2 cellular contexts compared by ENCODE assay signal in the genomic region with DNA sequence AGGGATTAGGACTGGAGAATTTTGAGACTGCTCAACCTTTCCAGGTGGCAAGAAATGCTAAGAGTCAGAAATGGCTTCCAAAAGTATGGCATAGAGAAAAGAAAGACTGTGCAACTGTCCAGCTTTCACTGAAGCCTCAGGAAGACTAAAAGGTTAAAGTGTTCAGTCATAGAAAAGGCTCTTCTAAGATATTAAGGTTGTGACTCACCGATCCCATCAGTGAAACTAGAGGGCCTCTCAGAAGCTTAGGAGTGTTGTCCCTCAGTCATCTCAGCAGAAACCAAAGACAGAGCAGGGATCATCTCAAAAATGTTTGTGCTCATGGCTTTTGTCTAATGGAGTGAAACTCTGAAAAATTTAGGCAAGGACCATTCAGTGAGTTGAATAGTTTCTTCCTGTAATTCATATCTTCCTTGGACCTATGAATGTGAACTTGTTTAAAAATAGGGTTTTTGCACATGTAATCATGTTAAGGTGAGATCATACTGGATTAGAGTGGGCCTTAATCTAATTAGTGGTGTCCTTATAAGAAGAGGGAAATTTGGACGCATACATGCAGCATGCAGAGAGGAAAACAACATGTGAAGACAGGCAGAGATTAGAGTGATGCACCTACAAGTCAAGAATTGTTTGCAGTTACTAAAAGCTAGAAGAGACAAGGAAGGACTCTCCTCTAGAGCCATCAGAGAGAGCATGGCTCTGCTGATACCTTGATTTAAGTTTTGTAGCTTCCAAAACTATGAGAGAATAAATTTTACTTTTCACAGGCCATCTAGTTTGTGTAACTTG.
TF ChIP-seq lines count a peak whose summit lies in the region.

No MANE protein-coding gene starts in this region.

TF ChIP-seq in A549, 52 proteins besides CTCF, POLR2A, EP300 and RAD21 (continued from another document):
- TF ChIP-seq, protein P1, sequence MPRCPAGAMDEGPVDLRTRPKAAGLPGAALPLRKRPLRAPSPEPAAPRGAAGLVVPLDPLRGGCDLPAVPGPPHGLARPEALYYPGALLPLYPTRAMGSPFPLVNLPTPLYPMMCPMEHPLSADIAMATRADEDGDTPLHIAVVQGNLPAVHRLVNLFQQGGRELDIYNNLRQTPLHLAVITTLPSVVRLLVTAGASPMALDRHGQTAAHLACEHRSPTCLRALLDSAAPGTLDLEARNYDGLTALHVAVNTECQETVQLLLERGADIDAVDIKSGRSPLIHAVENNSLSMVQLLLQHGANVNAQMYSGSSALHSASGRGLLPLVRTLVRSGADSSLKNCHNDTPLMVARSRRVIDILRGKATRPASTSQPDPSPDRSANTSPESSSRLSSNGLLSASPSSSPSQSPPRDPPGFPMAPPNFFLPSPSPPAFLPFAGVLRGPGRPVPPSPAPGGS (IDR thresholded peaks at IDR 0.05): no peak
- TF ChIP-seq RARB (CRISPR knock-in tag; IDR thresholded peaks at IDR 0.05): no peak
- TF ChIP-seq, protein P2, sequence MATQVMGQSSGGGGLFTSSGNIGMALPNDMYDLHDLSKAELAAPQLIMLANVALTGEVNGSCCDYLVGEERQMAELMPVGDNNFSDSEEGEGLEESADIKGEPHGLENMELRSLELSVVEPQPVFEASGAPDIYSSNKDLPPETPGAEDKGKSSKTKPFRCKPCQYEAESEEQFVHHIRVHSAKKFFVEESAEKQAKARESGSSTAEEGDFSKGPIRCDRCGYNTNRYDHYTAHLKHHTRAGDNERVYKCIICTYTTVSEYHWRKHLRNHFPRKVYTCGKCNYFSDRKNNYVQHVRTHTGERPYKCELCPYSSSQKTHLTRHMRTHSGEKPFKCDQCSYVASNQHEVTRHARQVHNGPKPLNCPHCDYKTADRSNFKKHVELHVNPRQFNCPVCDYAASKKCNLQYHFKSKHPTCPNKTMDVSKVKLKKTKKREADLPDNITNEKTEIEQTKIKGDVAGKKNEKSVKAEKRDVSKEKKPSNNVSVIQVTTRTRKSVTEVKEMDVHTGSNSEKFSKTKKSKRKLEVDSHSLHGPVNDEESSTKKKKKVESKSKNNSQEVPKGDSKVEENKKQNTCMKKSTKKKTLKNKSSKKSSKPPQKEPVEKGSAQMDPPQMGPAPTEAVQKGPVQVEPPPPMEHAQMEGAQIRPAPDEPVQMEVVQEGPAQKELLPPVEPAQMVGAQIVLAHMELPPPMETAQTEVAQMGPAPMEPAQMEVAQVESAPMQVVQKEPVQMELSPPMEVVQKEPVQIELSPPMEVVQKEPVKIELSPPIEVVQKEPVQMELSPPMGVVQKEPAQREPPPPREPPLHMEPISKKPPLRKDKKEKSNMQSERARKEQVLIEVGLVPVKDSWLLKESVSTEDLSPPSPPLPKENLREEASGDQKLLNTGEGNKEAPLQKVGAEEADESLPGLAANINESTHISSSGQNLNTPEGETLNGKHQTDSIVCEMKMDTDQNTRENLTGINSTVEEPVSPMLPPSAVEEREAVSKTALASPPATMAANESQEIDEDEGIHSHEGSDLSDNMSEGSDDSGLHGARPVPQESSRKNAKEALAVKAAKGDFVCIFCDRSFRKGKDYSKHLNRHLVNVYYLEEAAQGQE (IDR thresholded peaks at IDR 0.05): no peak
- no peak for TF ChIP-seq CHD4 (IDR thresholded peaks at IDR 0.05; ENCODE audit: borderline replicate concordance)
- TF ChIP-seq EHMT2 (IDR thresholded peaks at IDR 0.05; ENCODE audit: low read depth): no peak
- no peak for TF ChIP-seq NPAS2 (CRISPR knock-in tag; IDR thresholded peaks at IDR 0.05; ENCODE audit: borderline replicate concordance)

TF ChIP-seq in HEK293, 187 proteins besides CTCF, POLR2A, EP300 and RAD21 (continued from another document):
- TF ChIP-seq, protein P3, sequence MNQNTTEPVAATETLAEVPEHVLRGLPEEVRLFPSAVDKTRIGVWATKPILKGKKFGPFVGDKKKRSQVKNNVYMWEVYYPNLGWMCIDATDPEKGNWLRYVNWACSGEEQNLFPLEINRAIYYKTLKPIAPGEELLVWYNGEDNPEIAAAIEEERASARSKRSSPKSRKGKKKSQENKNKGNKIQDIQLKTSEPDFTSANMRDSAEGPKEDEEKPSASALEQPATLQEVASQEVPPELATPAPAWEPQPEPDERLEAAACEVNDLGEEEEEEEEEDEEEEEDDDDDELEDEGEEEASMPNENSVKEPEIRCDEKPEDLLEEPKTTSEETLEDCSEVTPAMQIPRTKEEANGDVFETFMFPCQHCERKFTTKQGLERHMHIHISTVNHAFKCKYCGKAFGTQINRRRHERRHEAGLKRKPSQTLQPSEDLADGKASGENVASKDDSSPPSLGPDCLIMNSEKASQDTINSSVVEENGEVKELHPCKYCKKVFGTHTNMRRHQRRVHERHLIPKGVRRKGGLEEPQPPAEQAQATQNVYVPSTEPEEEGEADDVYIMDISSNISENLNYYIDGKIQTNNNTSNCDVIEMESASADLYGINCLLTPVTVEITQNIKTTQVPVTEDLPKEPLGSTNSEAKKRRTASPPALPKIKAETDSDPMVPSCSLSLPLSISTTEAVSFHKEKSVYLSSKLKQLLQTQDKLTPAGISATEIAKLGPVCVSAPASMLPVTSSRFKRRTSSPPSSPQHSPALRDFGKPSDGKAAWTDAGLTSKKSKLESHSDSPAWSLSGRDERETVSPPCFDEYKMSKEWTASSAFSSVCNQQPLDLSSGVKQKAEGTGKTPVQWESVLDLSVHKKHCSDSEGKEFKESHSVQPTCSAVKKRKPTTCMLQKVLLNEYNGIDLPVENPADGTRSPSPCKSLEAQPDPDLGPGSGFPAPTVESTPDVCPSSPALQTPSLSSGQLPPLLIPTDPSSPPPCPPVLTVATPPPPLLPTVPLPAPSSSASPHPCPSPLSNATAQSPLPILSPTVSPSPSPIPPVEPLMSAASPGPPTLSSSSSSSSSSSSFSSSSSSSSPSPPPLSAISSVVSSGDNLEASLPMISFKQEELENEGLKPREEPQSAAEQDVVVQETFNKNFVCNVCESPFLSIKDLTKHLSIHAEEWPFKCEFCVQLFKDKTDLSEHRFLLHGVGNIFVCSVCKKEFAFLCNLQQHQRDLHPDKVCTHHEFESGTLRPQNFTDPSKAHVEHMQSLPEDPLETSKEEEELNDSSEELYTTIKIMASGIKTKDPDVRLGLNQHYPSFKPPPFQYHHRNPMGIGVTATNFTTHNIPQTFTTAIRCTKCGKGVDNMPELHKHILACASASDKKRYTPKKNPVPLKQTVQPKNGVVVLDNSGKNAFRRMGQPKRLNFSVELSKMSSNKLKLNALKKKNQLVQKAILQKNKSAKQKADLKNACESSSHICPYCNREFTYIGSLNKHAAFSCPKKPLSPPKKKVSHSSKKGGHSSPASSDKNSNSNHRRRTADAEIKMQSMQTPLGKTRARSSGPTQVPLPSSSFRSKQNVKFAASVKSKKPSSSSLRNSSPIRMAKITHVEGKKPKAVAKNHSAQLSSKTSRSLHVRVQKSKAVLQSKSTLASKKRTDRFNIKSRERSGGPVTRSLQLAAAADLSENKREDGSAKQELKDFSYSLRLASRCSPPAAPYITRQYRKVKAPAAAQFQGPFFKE (tag by site-specific recombination; IDR thresholded peaks at IDR 0.05; ENCODE audit: borderline replicate concordance): no peak
- TF ChIP-seq ZNF140 (tag by site-specific recombination; IDR thresholded peaks at IDR 0.05) (no peak), ZNF169 (tag by site-specific recombination; IDR thresholded peaks at IDR 0.05) (no peak), ZNF776 (tag by site-specific recombination; IDR thresholded peaks at IDR 0.05; ENCODE audit: borderline replicate concordance) (no peak), ZNF521 (tag by site-specific recombination; IDR thresholded peaks at IDR 0.05) (no peak), ZNF121 (tag by site-specific recombination; IDR thresholded peaks at IDR 0.05) (no peak), ZNF24 (tag by site-specific recombination; IDR thresholded peaks at IDR 0.05) (no peak), ZXDB (tag by site-specific recombination; IDR thresholded peaks at IDR 0.05) (no peak), ZNF302 (tag by site-specific recombination; IDR thresholded peaks at IDR 0.05; ENCODE audit: low read depth) (no peak), ZNF561 (tag by site-specific recombination; IDR thresholded peaks at IDR 0.05; ENCODE audit: borderline replicate concordance) (no peak), ZNF677 (tag by site-specific recombination; IDR thresholded peaks at IDR 0.05) (no peak), ZNF112 (tag by site-specific recombination; IDR thresholded peaks at IDR 0.05) (no peak), ZNF558 (tag by site-specific recombination; IDR thresholded peaks at IDR 0.05) (peak; percentile 74; the same call in 1 of the 2 replicates), HOXD13 (CRISPR knock-in tag; IDR thresholded peaks at IDR 0.05; ENCODE audit: borderline replicate concordance) (no peak)
- TF ChIP-seq, protein P2 (tag by site-specific recombination; IDR thresholded peaks at IDR 0.05): no peak
- TF ChIP-seq, protein P4, sequence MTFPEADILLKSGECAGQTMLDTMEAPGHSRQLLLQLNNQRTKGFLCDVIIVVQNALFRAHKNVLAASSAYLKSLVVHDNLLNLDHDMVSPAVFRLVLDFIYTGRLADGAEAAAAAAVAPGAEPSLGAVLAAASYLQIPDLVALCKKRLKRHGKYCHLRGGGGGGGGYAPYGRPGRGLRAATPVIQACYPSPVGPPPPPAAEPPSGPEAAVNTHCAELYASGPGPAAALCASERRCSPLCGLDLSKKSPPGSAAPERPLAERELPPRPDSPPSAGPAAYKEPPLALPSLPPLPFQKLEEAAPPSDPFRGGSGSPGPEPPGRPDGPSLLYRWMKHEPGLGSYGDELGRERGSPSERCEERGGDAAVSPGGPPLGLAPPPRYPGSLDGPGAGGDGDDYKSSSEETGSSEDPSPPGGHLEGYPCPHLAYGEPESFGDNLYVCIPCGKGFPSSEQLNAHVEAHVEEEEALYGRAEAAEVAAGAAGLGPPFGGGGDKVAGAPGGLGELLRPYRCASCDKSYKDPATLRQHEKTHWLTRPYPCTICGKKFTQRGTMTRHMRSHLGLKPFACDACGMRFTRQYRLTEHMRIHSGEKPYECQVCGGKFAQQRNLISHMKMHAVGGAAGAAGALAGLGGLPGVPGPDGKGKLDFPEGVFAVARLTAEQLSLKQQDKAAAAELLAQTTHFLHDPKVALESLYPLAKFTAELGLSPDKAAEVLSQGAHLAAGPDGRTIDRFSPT (tag by site-specific recombination; IDR thresholded peaks at IDR 0.05): 0 out of 2 replicates have a peak, but pooled peaks have one; percentile 8
